7 cellular contexts compared by ENCODE assay signal in genomic region chr17:42760652-42761581, GRCh38. TPM values are rescaled to one million over a fixed set of nuclear protein-coding genes. Genes with fewer than 3 reads are reported as not detected.
DNase-seq lines count a peak whose midpoint lies in the region; ATAC-seq and TF ChIP-seq lines count a peak whose summit lies in the region.

Gene RAMP2, plus strand, starts transcription at chr17:42761227. Its CDS starts 35 bp downstream, at chr17:42761262.

- no peak within 1 kb of the TSS for H2AFZ ChIP-seq in OCI-LY1 (ENCODE audit: low read length)

- H3K79me2 ChIP-seq in OCI-LY1 (ENCODE audit: insufficient read depth, low read length): no peaks in the 10 kb centered on the region

- peak; percentile 54 for DNase-seq in GM10266 (ENCODE audit: extremely low spot score)
- DNase-seq in mucosa of descending colon: peak in 2 of 3 donors; percentile 46 to 49
- DNase-seq in OCI-M2 (lab: John Stamatoyannopoulos, UW; ENCODE audit: unreplicated experiment): no peak

- no peaks in the 10 kb centered on the region for H3K9me2 ChIP-seq in OCI-LY1 (ENCODE audit: low read depth, low read length)

- H3K4me2 ChIP-seq in OCI-LY1 (ENCODE audit: low read length): peak within 1 kb of the TSS; percentile 68

- peak within 1 kb of the TSS; percentile 41; the same call in 1 of the 2 replicates for H3K9ac ChIP-seq in OCI-LY1 (ENCODE audit: low read length)
- H3K9ac ChIP-seq in endocrine pancreas (ENCODE audit: control insufficient read depth, insufficient read depth, low read length): peak within 1 kb of the TSS; percentile 23

- ATAC-seq in mucosa of descending colon: peak; percentile 66
- ATAC-seq in HG03457 (IDR thresholded peaks at IDR 0.05; ENCODE audit: unreplicated experiment): no peak

- H3F3A ChIP-seq in OCI-LY1 (ENCODE audit: insufficient read depth, low read length): no peaks in the 10 kb centered on the region

- 2% methylated on average over 90 of the region's 92 CpGs for WGBS in urinary bladder

- intact Hi-C loops in mucosa of descending colon (cut with DNase I, micrococcal nuclease): no loop called here

- H3K27ac ChIP-seq in OCI-LY1 (ENCODE audit: low read depth, low read length, poor library complexity, severe bottlenecking) (no peak within 1 kb of the TSS), urinary bladder (ENCODE audit: low read depth) (no peak within 1 kb of the TSS)

- H3K36me3 ChIP-seq in OCI-LY1 (ENCODE audit: insufficient read depth, low read length): no peaks in the 10 kb centered on the region
- no peaks in the 10 kb centered on the region for H3K36me3 ChIP-seq in endocrine pancreas (ENCODE audit: control insufficient read depth, insufficient read depth, low read length)
- no peaks in the 10 kb centered on the region for H3K36me3 ChIP-seq in mucosa of descending colon (ENCODE audit: low read depth)
- H3K36me3 ChIP-seq in urinary bladder (ENCODE audit: insufficient read depth): no peaks in the 10 kb centered on the region

- TF ChIP-seq CTCF in GM10266 (IDR thresholded peaks at IDR 0.05; ENCODE audit: control insufficient read depth, insufficient read depth, low read depth, missing control alignments): no peak
- TF ChIP-seq CTCF in OCI-LY1 (IDR thresholded peaks at IDR 0.05; ENCODE audit: low read length): no peak
- TF ChIP-seq CTCF in mucosa of descending colon (IDR thresholded peaks at IDR 0.05): no peak

- H3K27me3 ChIP-seq in OCI-LY1 (ENCODE audit: insufficient read depth, low read length): 0 out of 2 replicates have a peak, but pooled peaks cover 5% of the 10 kb centered on the region
- H3K27me3 ChIP-seq in endocrine pancreas (ENCODE audit: control insufficient read depth, insufficient read depth, low read length): no peaks in the 10 kb centered on the region

- no peaks in the 10 kb centered on the region for H4K20me1 ChIP-seq in OCI-LY1 (ENCODE audit: insufficient read depth, low read length)

- peak within 1 kb of the TSS; percentile 52 for H3K4me3 ChIP-seq in OCI-LY1 (ENCODE audit: low read depth, low read length, poor library complexity, severe bottlenecking)
- no peak within 1 kb of the TSS for H3K4me3 ChIP-seq in endocrine pancreas (ENCODE audit: control insufficient read depth, insufficient read depth, low read length)
- no peak within 1 kb of the TSS for H3K4me3 ChIP-seq in mucosa of descending colon
- peak within 1 kb of the TSS; percentile 62 for H3K4me3 ChIP-seq in urinary bladder (ENCODE audit: low read depth, low read length)

- H3K4me1 ChIP-seq in OCI-LY1 (ENCODE audit: insufficient read depth, low read length, severe bottlenecking): peaks cover 12% of the 10 kb centered on the region
- H3K4me1 ChIP-seq in endocrine pancreas (ENCODE audit: control insufficient read depth, insufficient read depth, low read length): no peaks in the 10 kb centered on the region
- H3K4me1 ChIP-seq in mucosa of descending colon (ENCODE audit: low read depth): peaks cover 16% of the 10 kb centered on the region
- no peaks in the 10 kb centered on the region for H3K4me1 ChIP-seq in urinary bladder (ENCODE audit: insufficient read depth)

- H3K9me3 ChIP-seq in OCI-LY1 (ENCODE audit: low read length): no peaks in the 10 kb centered on the region
- no peaks in the 10 kb centered on the region for H3K9me3 ChIP-seq in endocrine pancreas (ENCODE audit: control insufficient read depth, low read length)
- no peaks in the 10 kb centered on the region for H3K9me3 ChIP-seq in mucosa of descending colon

RNA-seq across cellular contexts. Expression of gene RAMP2, which starts in this region (rescaled TPM):
- total RNA-seq in mucosa of descending colon (10 to 100 TPM in 2 of 3 donors, 1 to 10 TPM in 1; 5.7 to 17.2 (median 10.3) TPM), urinary bladder (16.0 TPM)
- 51.9 TPM for polyA plus RNA-seq in urinary bladder

Comparison
In these comparisons a context has a peak if more than half of its experiments do, and no peak if none do; other contexts are left out.
1. H3K4me3 ChIP-seq: peak in OCI-LY1 (single experiment) and urinary bladder (single experiment); none in endocrine pancreas (single experiment) and mucosa of descending colon (single experiment).